In genomic region chr6:45378324-45378926, GRCh38 we compare ENCODE assay signal across 8 cellular contexts.
DNase-seq lines count a peak whose midpoint lies in the region.

No MANE protein-coding gene starts in this region.

- DNase-seq in NK-92 treated with Interleukin-12 subunit alpha and Interleukin-12 subunit beta, amount 100 ng/mL, for 24 hours (lab: John Stamatoyannopoulos, UW) = peak; percentile 43
- DNase-seq in NK-92 (lab: John Stamatoyannopoulos, UW; ENCODE audit: unreplicated experiment) (no peak), HAP-1 (ENCODE audit: low spot score in 2 of 2) (peak in 1 of 2 experiments; percentile 60), NCI-H2029 (lab: John Stamatoyannopoulos, UW) (peak; percentile 38), midbrain (lab: John Stamatoyannopoulos, UW) (no peak)

- peak overlapping the region; percentile 96 for H3K27ac Mint-ChIP-seq in activated naive CD8-positive, alpha-beta T cell

- H3K4me1 Mint-ChIP-seq in activated naive CD8-positive, alpha-beta T cell (ENCODE audit: low read depth) = peaks cover 31% of the 10 kb centered on the region

- H3K27me3 ChIP-seq in HAP-1 (ENCODE audit: low read depth) (no peaks in the 10 kb centered on the region), iPS-15b (ENCODE audit: control insufficient read depth, insufficient read depth, low read length) (no peaks in the 10 kb centered on the region)

- H3K9ac ChIP-seq in iPS-15b (ENCODE audit: low read depth, low read length) = peak overlapping the region; percentile 99

- no peaks in the 10 kb centered on the region for H3K9me3 ChIP-seq in HAP-1
- no peaks in the 10 kb centered on the region for H3K9me3 ChIP-seq in iPS-15b (ENCODE audit: control insufficient read depth, insufficient read depth, low read length)

- no peaks in the 10 kb centered on the region for H3K36me3 ChIP-seq in HAP-1 (replicated peaks)
- H3K36me3 ChIP-seq in iPS-15b (ENCODE audit: control insufficient read depth, insufficient read depth, low read length) = no peaks in the 10 kb centered on the region

- H3K4me1 ChIP-seq in HAP-1 = peaks cover 12% of the 10 kb centered on the region
- H3K4me1 ChIP-seq in iPS-15b (ENCODE audit: control insufficient read depth, insufficient read depth, low read length) = peaks cover 4% of the 10 kb centered on the region

- H3K27me3 Mint-ChIP-seq in activated naive CD8-positive, alpha-beta T cell = no peaks in the 10 kb centered on the region

- H3K9me3 Mint-ChIP-seq in activated naive CD8-positive, alpha-beta T cell (ENCODE audit: low read depth) = no peaks in the 10 kb centered on the region

- no peaks in the 10 kb centered on the region for H3K36me3 Mint-ChIP-seq in activated naive CD8-positive, alpha-beta T cell

- peak overlapping the region; percentile 92 to 99 (median 98) for H3K27ac ChIP-seq in skin epidermis

- peak overlapping the region; percentile 68 for H3K4me3 ChIP-seq in HAP-1
- peak overlapping the region; percentile 81 for H3K4me3 ChIP-seq in iPS-15b (ENCODE audit: low read depth, low read length)
- peak overlapping the region; percentile 48 to 87 (median 79) for H3K4me3 ChIP-seq in skin epidermis

- in situ Hi-C loops in HAP-1 (cut with MboI; ENCODE audit: low sequenced_read_pairs) = no loop called here

- peak overlapping the region; percentile 88 for H3K4me3 Mint-ChIP-seq in activated naive CD8-positive, alpha-beta T cell

Comparison
In these comparisons a context has a peak if more than half of its experiments do, and no peak if none do; other contexts are left out.
1. DNase-seq: peak in NK-92 treated with Interleukin-12 subunit alpha and Interleukin-12 subunit beta, amount 100 ng/mL, for 24 hours (single experiment) and NCI-H2029 (single experiment); none in NK-92 (single experiment) and midbrain (single experiment).
2. Peak in every context shown above with its lines, with median percentiles within 50 percentile points of each other: H3K4me3 ChIP-seq.